In genomic region chr12:53999596-54000104, GRCh38 we compare ENCODE assay signal across 9 cellular contexts. TPM values are rescaled to one million over a fixed set of nuclear protein-coding genes. Genes with fewer than 3 reads are reported as not detected.
DNase-seq lines count a peak whose midpoint lies in the region; FAIRE-seq and TF ChIP-seq lines count a peak whose summit lies in the region.
"Had no signal": no experiment of that assay in that cellular context is flagged by ENCODE, and none has a peak within 500 bp of the region (broad histone marks: within the 10 kb centered on the region; RNA-seq: fewer than 3 reads in every experiment).

No MANE protein-coding gene starts in this region.

- peak overlapping the region; percentile 23 to 65 (median 51) for H3K4me3 Mint-ChIP-seq in CD8-positive, alpha-beta memory T cell
- H3K4me3 Mint-ChIP-seq in activated naive CD8-positive, alpha-beta T cell = peak overlapping the region; percentile 65
- H3K4me3 Mint-ChIP-seq: memory B cell had no signal

- H3K9me3 Mint-ChIP-seq in CD8-positive, alpha-beta memory T cell = peaks cover 0 to 2% (median 0%) of the 10 kb centered on the region in 5 donors
- no peaks in the 10 kb centered on the region for H3K9me3 Mint-ChIP-seq in activated naive CD8-positive, alpha-beta T cell (ENCODE audit: low read depth)
- H3K9me3 Mint-ChIP-seq: memory B cell had no signal

- DNase-seq in CD8-positive, alpha-beta memory T cell = no peak
- DNase-seq in UCSD-AML1 (lab: John Stamatoyannopoulos, UW; ENCODE audit: unreplicated experiment) (no peak), GM12892 (ENCODE audit: insufficient read length) (no peak), 8988T (no peak), NCI-H146 treated with DMSO at 0.1 percent for 48 hours (lab: John Stamatoyannopoulos, UW; ENCODE audit: unreplicated experiment) (no peak)

- H3K36me3 Mint-ChIP-seq in CD8-positive, alpha-beta memory T cell = no peaks in the 10 kb centered on the region
- no peaks in the 10 kb centered on the region for H3K36me3 Mint-ChIP-seq in activated naive CD8-positive, alpha-beta T cell
- H3K36me3 Mint-ChIP-seq: memory B cell had no signal

- H3K27ac ChIP-seq in CD8-positive, alpha-beta memory T cell (ENCODE audit: low read depth, low read length) = peak overlapping the region; percentile 65
- no peak overlapping the region for H3K27ac ChIP-seq in HUES64 (ENCODE audit: low read depth, low read length)
- H3K27ac ChIP-seq in muscle layer of colon (ENCODE audit: low read depth, low read length) = no peak overlapping the region

- H3K4me1 ChIP-seq in CD8-positive, alpha-beta memory T cell (ENCODE audit: insufficient read depth, low read length) = peaks cover 41% of the 10 kb centered on the region
- H3K4me1 ChIP-seq in HUES64 (ENCODE audit: insufficient read depth, low read length) (peaks cover 5% of the 10 kb centered on the region; the same call in 1 of the 2 replicates), muscle layer of colon (ENCODE audit: insufficient read depth, low read length) (peaks cover 15% of the 10 kb centered on the region)

- H3K36me3 ChIP-seq in CD8-positive, alpha-beta memory T cell (ENCODE audit: insufficient read depth, low read length) = no peaks in the 10 kb centered on the region
- H3K36me3 ChIP-seq in HUES64 (ENCODE audit: insufficient read depth, low read length) (no peaks in the 10 kb centered on the region), muscle layer of colon (ENCODE audit: insufficient read depth, low read length) (no peaks in the 10 kb centered on the region)

- CTCF ChIA-PET in CD8-positive, alpha-beta memory T cell (lab: Charles Lee) = interaction anchor here (0.6 to 15.2 kb wide), 10 partner anchors 9 to 217 kb away, joined by 3 to 216 read pairs (median 3); partner anchors contain the start of genes HOXC5 and HOXC8

- no peaks in the 10 kb centered on the region for H3K9me3 ChIP-seq in CD8-positive, alpha-beta memory T cell (ENCODE audit: low read length)
- H3K9me3 ChIP-seq in HUES64 (ENCODE audit: insufficient read depth, low read depth, low read length) (no peaks in the 10 kb centered on the region), muscle layer of colon (ENCODE audit: low read length) (no peaks in the 10 kb centered on the region)

- TF ChIP-seq POLR2A in GM12892 (IDR thresholded peaks at IDR 0.05; ENCODE audit: low read depth, low read length) = no peak

- peak overlapping the region in 1 of 8 donors; percentile 43 for H3K27ac Mint-ChIP-seq in CD8-positive, alpha-beta memory T cell
- H3K27ac Mint-ChIP-seq in activated naive CD8-positive, alpha-beta T cell = no peak overlapping the region
- H3K27ac Mint-ChIP-seq: memory B cell had no signal

- H3K27me3 ChIP-seq in CD8-positive, alpha-beta memory T cell (ENCODE audit: insufficient read depth, low read length, poor library complexity, severe bottlenecking) = peaks cover 91% of the 10 kb centered on the region
- H3K27me3 ChIP-seq in HUES64 (ENCODE audit: insufficient read depth, low read length) = peaks cover 100% of the 10 kb centered on the region
- peaks cover 48 to 94% of the 10 kb centered on the region in 2 donors for H3K27me3 ChIP-seq in muscle layer of colon (ENCODE audit: control insufficient read depth in 1 of 2, insufficient read depth in 2 of 2, low read length in 2 of 2)

- 9% methylated on average over 32 of the region's 34 CpGs for WGBS in HUES64

- H3K27me3 Mint-ChIP-seq in CD8-positive, alpha-beta memory T cell = peaks cover 91 to 94% of the 10 kb centered on the region in 2 donors
- peaks cover 47% of the 10 kb centered on the region for H3K27me3 Mint-ChIP-seq in activated naive CD8-positive, alpha-beta T cell

- H3K4me1 Mint-ChIP-seq in CD8-positive, alpha-beta memory T cell = peaks cover 28 to 54% (median 31%) of the 10 kb centered on the region in 3 donors
- peaks cover 32% of the 10 kb centered on the region for H3K4me1 Mint-ChIP-seq in activated naive CD8-positive, alpha-beta T cell (ENCODE audit: low read depth)

- POLR2A ChIA-PET in CD8-positive, alpha-beta memory T cell (lab: Charles Lee) = interaction anchor here (1.2 kb wide), 1 partner anchor 192 kb away, joined by 5 read pairs; no protein-coding TSS in a partner anchor

- peak overlapping the region; percentile 26 for H3K4me3 ChIP-seq in CD8-positive, alpha-beta memory T cell (ENCODE audit: low read length)
- H3K4me3 ChIP-seq in HUES64 (ENCODE audit: low read length) (peak overlapping the region; percentile 32), muscle layer of colon (ENCODE audit: low read depth in 1 of 2, low read length in 2 of 2) (peak overlapping the region; percentile 45 to 56)

- H3K9ac ChIP-seq in HUES64 (ENCODE audit: low read depth, low read length) = no peak overlapping the region
- no peak overlapping the region for H3K9ac ChIP-seq in muscle layer of colon (ENCODE audit: low read length)

- no peak for FAIRE-seq in GM12892 (lab: Jason Lieb, UNC)

RNA-seq across cellular contexts. Expression of gene HOXC9, which starts 0.3 kb away (rescaled TPM):
- not detected for total RNA-seq in CD8-positive, alpha-beta memory T cell
- polyA plus RNA-seq in CD8-positive, alpha-beta memory T cell = not detected
- 0.70 TPM for polyA plus RNA-seq in HUES64 (2013, experiment 1 of 2)
- 0.70 TPM for polyA plus RNA-seq in HUES64 (2013, experiment 2 of 2)
- not detected for polyA plus RNA-seq in GM12892 (2012; ENCODE audit: missing spikeins)

RNA-seq across cellular contexts. Expression of gene HOXC8, which starts 9.1 kb away (rescaled TPM):
- not detected for total RNA-seq in CD8-positive, alpha-beta memory T cell
- not detected for polyA plus RNA-seq in CD8-positive, alpha-beta memory T cell
- 0.85 TPM for polyA plus RNA-seq in HUES64 (2013, experiment 1 of 2)
- 1.8 TPM for polyA plus RNA-seq in HUES64 (2013, experiment 2 of 2)
- polyA plus RNA-seq in GM12892 (2012; ENCODE audit: missing spikeins) = not detected

RNA-seq across cellular contexts. Expression of gene HOXC10, which starts 14.7 kb away (rescaled TPM):
- total RNA-seq in CD8-positive, alpha-beta memory T cell = not detected
- not detected for polyA plus RNA-seq in CD8-positive, alpha-beta memory T cell
- 0.75 TPM for polyA plus RNA-seq in HUES64 (2013, experiment 1 of 2)
- 1.3 TPM for polyA plus RNA-seq in HUES64 (2013, experiment 2 of 2)
- polyA plus RNA-seq in GM12892 (2012; ENCODE audit: missing spikeins) = not detected

RNA-seq across cellular contexts. Expression of gene HOTAIR, which starts 24.9 kb away (rescaled TPM):
- total RNA-seq in CD8-positive, alpha-beta memory T cell = not detected
- polyA plus RNA-seq in CD8-positive, alpha-beta memory T cell = not detected
- polyA plus RNA-seq in HUES64 (2013, experiment 1 of 2) = not detected
- polyA plus RNA-seq in HUES64 (2013, experiment 2 of 2) = 0.13 TPM
- not detected for polyA plus RNA-seq in GM12892 (2012; ENCODE audit: missing spikeins)

RNA-seq across cellular contexts. Expression of gene HOXC11, which starts 26.7 kb away (rescaled TPM):
- total RNA-seq in CD8-positive, alpha-beta memory T cell = not detected
- not detected for polyA plus RNA-seq in CD8-positive, alpha-beta memory T cell
- polyA plus RNA-seq in HUES64 (2013, experiment 1 of 2) = not detected
- not detected for polyA plus RNA-seq in HUES64 (2013, experiment 2 of 2)
- polyA plus RNA-seq in GM12892 (2012; ENCODE audit: missing spikeins) = 0.13 TPM
